13 cellular contexts compared by ENCODE assay signal in the genomic region with DNA sequence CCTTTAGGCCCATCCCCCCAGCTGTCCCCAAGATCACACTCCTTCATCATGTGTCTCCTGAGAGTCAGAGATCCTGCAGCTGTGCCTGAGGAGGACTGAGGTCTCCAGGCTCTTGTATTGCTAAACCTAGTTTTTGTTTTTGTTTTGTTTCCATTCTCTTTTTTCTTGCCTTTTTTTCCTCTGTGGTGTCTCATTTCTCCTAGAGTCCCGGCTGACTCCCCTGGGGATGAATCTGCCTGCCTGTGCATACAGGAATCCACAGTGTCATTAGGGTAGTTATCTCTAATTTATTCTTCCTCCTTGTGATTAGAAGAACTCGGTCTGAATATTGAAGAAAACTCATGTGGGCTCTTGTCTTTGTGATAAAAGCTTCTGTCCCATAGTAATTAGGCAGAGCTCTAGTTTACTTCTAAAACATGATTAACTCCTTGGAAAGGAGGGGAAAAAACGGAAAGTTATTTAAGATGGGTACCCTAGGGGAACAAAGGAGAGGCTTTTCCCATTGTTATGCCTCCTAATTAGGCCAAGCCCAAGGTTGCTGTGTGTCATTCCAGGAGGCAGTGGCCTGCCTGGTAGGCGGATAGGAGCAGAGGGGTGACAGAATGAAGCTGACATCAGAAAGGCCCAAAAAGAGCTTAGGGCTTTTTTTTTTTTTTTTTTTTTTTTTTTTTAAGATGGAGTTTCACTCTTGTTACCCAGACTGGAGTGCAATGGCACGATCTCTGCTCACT.
A peak's percentile ranks its signal among the peaks of the same experiment; 100 is the strongest.
DNase-seq lines count a peak whose midpoint lies in the region; ATAC-seq and TF ChIP-seq lines count a peak whose summit lies in the region.
"Had no signal": no experiment of that assay in that cellular context is flagged by ENCODE, and none has a peak within 500 bp of the region (broad histone marks: within the 10 kb centered on the region; RNA-seq: fewer than 3 reads in every experiment).

No MANE protein-coding gene starts in this region.

- intact Hi-C loops in activated CD4-positive, alpha-beta T cell treated with anti-CD3 and anti-CD28 coated beads, Interleukin-2, amount 10 ng/mL, durations not matched to agents 24 days and 14 days (cut with micrococcal nuclease): no loop called here
- intact Hi-C loops in activated CD4-positive, alpha-beta T cell treated with anti-CD3 and anti-CD28 coated beads for 36 hours (cut with DNase I, micrococcal nuclease): no loop called here

- no peaks in the 10 kb centered on the region for H3K27me3 Mint-ChIP-seq in activated CD4-positive, alpha-beta T cell treated with anti-CD3 and anti-CD28 coated beads, Interleukin-2, amount 10 ng/mL, durations not matched to agents 24 days and 14 days
- no peaks in the 10 kb centered on the region for H3K27me3 Mint-ChIP-seq in activated CD4-positive, alpha-beta T cell treated with anti-CD3 and anti-CD28 coated beads for 36 hours
- H3K27me3 Mint-ChIP-seq in endothelial cell (ENCODE audit: unreplicated experiment) (peaks cover 1% of the 10 kb centered on the region), nephron progenitor cell (ENCODE audit: low read depth, poor library complexity) (no peaks in the 10 kb centered on the region)

- POLR2A ChIA-PET in activated CD4-positive, alpha-beta T cell treated with anti-CD3 and anti-CD28 coated beads for 36 hours (lab: Charles Lee): interaction anchor here (0.6 kb wide), 1 partner anchor 417 kb away, joined by 4 read pairs; no protein-coding TSS in a partner anchor

- CTCF ChIA-PET in activated CD4-positive, alpha-beta T cell treated with anti-CD3 and anti-CD28 coated beads for 36 hours (lab: Charles Lee): no interaction called here

- TF ChIP-seq CTCF in endothelial cell (IDR thresholded peaks at IDR 0.05; ENCODE audit: unreplicated experiment) (no peak), nephron progenitor cell (IDR thresholded peaks at IDR 0.05) (no peak)

- no peak overlapping the region for H3K27ac Mint-ChIP-seq in activated CD4-positive, alpha-beta T cell treated with anti-CD3 and anti-CD28 coated beads, Interleukin-2, amount 10 ng/mL, durations not matched to agents 24 days and 14 days
- no peak overlapping the region for H3K27ac Mint-ChIP-seq in activated CD4-positive, alpha-beta T cell treated with anti-CD3 and anti-CD28 coated beads for 36 hours
- peak overlapping the region; percentile 87 for H3K27ac Mint-ChIP-seq in endothelial cell (ENCODE audit: unreplicated experiment)
- peak overlapping the region; percentile 97 for H3K27ac Mint-ChIP-seq in nephron progenitor cell

- H3K9me3 Mint-ChIP-seq in activated CD4-positive, alpha-beta T cell treated with anti-CD3 and anti-CD28 coated beads, Interleukin-2, amount 10 ng/mL, durations not matched to agents 24 days and 14 days: peaks cover 7% of the 10 kb centered on the region
- peaks cover 4% of the 10 kb centered on the region for H3K9me3 Mint-ChIP-seq in activated CD4-positive, alpha-beta T cell treated with anti-CD3 and anti-CD28 coated beads for 36 hours (ENCODE audit: low read depth)
- H3K9me3 Mint-ChIP-seq in endothelial cell (ENCODE audit: unreplicated experiment): no peaks in the 10 kb centered on the region
- peaks cover 16% of the 10 kb centered on the region for H3K9me3 Mint-ChIP-seq in nephron progenitor cell

- no peak for ATAC-seq in activated CD4-positive, alpha-beta T cell treated with anti-CD3 and anti-CD28 coated beads for 36 hours
- ATAC-seq in GM18517 (IDR thresholded peaks at IDR 0.05; ENCODE audit: unreplicated experiment) (no peak), GM18873 (IDR thresholded peaks at IDR 0.05; ENCODE audit: low FRiP score, unreplicated experiment) (no peak)

- H3K4me1 Mint-ChIP-seq in activated CD4-positive, alpha-beta T cell treated with anti-CD3 and anti-CD28 coated beads, Interleukin-2, amount 10 ng/mL, durations not matched to agents 24 days and 14 days: no peaks in the 10 kb centered on the region
- H3K4me1 Mint-ChIP-seq in activated CD4-positive, alpha-beta T cell treated with anti-CD3 and anti-CD28 coated beads for 36 hours: no peaks in the 10 kb centered on the region
- H3K4me1 Mint-ChIP-seq in endothelial cell (ENCODE audit: unreplicated experiment): peaks cover 16% of the 10 kb centered on the region
- H3K4me1 Mint-ChIP-seq in nephron progenitor cell: peaks cover 43% of the 10 kb centered on the region

- peak; percentile 32 for DNase-seq in activated CD4-positive, alpha-beta T cell treated with anti-CD3 and anti-CD28 coated beads, Interleukin-2, amount 10 ng/mL, durations not matched to agents 24 days and 14 days
- DNase-seq in activated CD4-positive, alpha-beta T cell treated with anti-CD3 and anti-CD28 coated beads for 36 hours: no peak
- no peak for DNase-seq in endothelial cell (ENCODE audit: low spot score)
- DNase-seq in nephron progenitor cell: peak; percentile 36
- DNase-seq in stimulated activated CD4-positive, alpha-beta T cell treated with anti-CD3 and anti-CD28 coated beads, Interleukin-12 subunit alpha, Interleukin-12 subunit beta, amount 100 ng/mL, for 4 hours: no peak
- DNase-seq in stimulated activated CD4-positive, alpha-beta T cell treated with anti-CD3 and anti-CD28 coated beads, Interleukin-4, amount 100 ng/mL, for 24 hours: no peak
- DNase-seq: activated T-cell treated with anti-CD3 and anti-CD28 coated beads for 4 hours; anterior cingulate cortex; DMS153; Right ventricle myocardium superior; stimulated activated CD4-positive, alpha-beta T cell treated with anti-CD3 and anti-CD28 coated beads, Interleukin-2, amount 100 ng/mL, for 48 hours had no signal

- H3K36me3 Mint-ChIP-seq in activated CD4-positive, alpha-beta T cell treated with anti-CD3 and anti-CD28 coated beads, Interleukin-2, amount 10 ng/mL, durations not matched to agents 24 days and 14 days (ENCODE audit: low read depth): peaks cover 2% of the 10 kb centered on the region
- peaks cover 7% of the 10 kb centered on the region for H3K36me3 Mint-ChIP-seq in activated CD4-positive, alpha-beta T cell treated with anti-CD3 and anti-CD28 coated beads for 36 hours (ENCODE audit: low read depth)
- peaks cover 3% of the 10 kb centered on the region for H3K36me3 Mint-ChIP-seq in endothelial cell (ENCODE audit: low read depth, unreplicated experiment)
- H3K36me3 Mint-ChIP-seq in nephron progenitor cell (ENCODE audit: low read depth): peaks cover 17% of the 10 kb centered on the region

- H3K4me3 Mint-ChIP-seq in activated CD4-positive, alpha-beta T cell treated with anti-CD3 and anti-CD28 coated beads, Interleukin-2, amount 10 ng/mL, durations not matched to agents 24 days and 14 days: no peak overlapping the region
- H3K4me3 Mint-ChIP-seq in activated CD4-positive, alpha-beta T cell treated with anti-CD3 and anti-CD28 coated beads for 36 hours: no peak overlapping the region
- H3K4me3 Mint-ChIP-seq in endothelial cell (ENCODE audit: unreplicated experiment) (no peak overlapping the region), nephron progenitor cell (peak overlapping the region; percentile 21)

Comparison
In these comparisons a context has a peak if more than half of its experiments do, and no peak if none do; other contexts are left out.
1. DNase-seq: peak in activated CD4-positive, alpha-beta T cell treated with anti-CD3 and anti-CD28 coated beads, Interleukin-2, amount 10 ng/mL, durations not matched to agents 24 days and 14 days (single experiment) and nephron progenitor cell (single experiment); none in activated CD4-positive, alpha-beta T cell treated with anti-CD3 and anti-CD28 coated beads for 36 hours (single experiment), endothelial cell (single experiment), stimulated activated CD4-positive, alpha-beta T cell treated with anti-CD3 and anti-CD28 coated beads, Interleukin-12 subunit alpha, Interleukin-12 subunit beta, amount 100 ng/mL, for 4 hours (single experiment) and stimulated activated CD4-positive, alpha-beta T cell treated with anti-CD3 and anti-CD28 coated beads, Interleukin-4, amount 100 ng/mL, for 24 hours (single experiment).
2. H3K27ac Mint-ChIP-seq: peak in endothelial cell (single experiment) and nephron progenitor cell (single experiment); none in activated CD4-positive, alpha-beta T cell treated with anti-CD3 and anti-CD28 coated beads, Interleukin-2, amount 10 ng/mL, durations not matched to agents 24 days and 14 days (single experiment) and activated CD4-positive, alpha-beta T cell treated with anti-CD3 and anti-CD28 coated beads for 36 hours (single experiment).